ENCODE assay signal across 29 cellular contexts in genomic region chr3:76352848-76353130, GRCh38.
"Had no signal": no experiment of that assay in that cellular context is flagged by ENCODE, and none has a peak within 500 bp of the region (broad histone marks: within the 10 kb centered on the region; RNA-seq: fewer than 3 reads in every experiment).

No MANE protein-coding gene starts in this region.

- H3K36me3 Mint-ChIP-seq: mesothelial cell of epicardium; naive B cell; natural killer cell treated with Interleukin-12 subunit alpha and Interleukin-12 subunit beta and Interleukin-15 and Interleukin-18, amount 100 ng/mL, for 72 hours; stimulated activated memory B cell treated with anti-CD40 and anti-IgM and Interleukin-4, amounts not matched to agents 10 μg/mL and 1 μg/mL and 100 μg/mL, for 72 hours; type B pancreatic cell had no signal

- H3K27ac ChIP-seq: colonic mucosa, epithelial cell of prostate, esophagus muscularis mucosa, foreskin keratinocyte, gastroesophageal sphincter, heart left ventricle, hepatocyte, prostate gland, right atrium auricular region, testis, tibial artery had no signal

- H3K4me1 ChIP-seq: colonic mucosa, foreskin keratinocyte, gastroesophageal sphincter, heart left ventricle, prostate gland, right atrium auricular region, testis, tibial artery had no signal

- H3K9me3 Mint-ChIP-seq: dendritic cell treated with granulocyte-macrophage colony-stimulating factor and Interleukin-4, amounts not matched to agents 40 ng/mL and 50 ng/mL, for 4 days; endodermal cell; mesothelial cell of epicardium; type B pancreatic cell had no signal

- H3K4me1 Mint-ChIP-seq: mesothelial cell of epicardium; naive B cell; stimulated activated memory B cell treated with anti-CD40 and anti-IgM and Interleukin-4, amounts not matched to agents 10 μg/mL and 1 μg/mL and 100 μg/mL, for 72 hours had no signal

- H3K4me3 Mint-ChIP-seq: dendritic cell treated with granulocyte-macrophage colony-stimulating factor and Interleukin-4, amounts not matched to agents 40 ng/mL and 50 ng/mL, for 4 days; endodermal cell; mesothelial cell of epicardium; naive B cell; natural killer cell treated with Interleukin-12 subunit alpha and Interleukin-12 subunit beta and Interleukin-15 and Interleukin-18, amount 100 ng/mL, for 72 hours; stimulated activated memory B cell treated with anti-CD40 and anti-IgM and Interleukin-4, amounts not matched to agents 10 μg/mL and 1 μg/mL and 100 μg/mL, for 72 hours; type B pancreatic cell had no signal

- H3K4me3 ChIP-seq: colonic mucosa, esophagus muscularis mucosa, gastroesophageal sphincter, heart left ventricle, hepatocyte, mucosa of descending colon, prostate gland, right atrium auricular region, smooth muscle cell, testis, tibial artery had no signal

- H3K4me2 ChIP-seq: hepatocyte, smooth muscle cell had no signal

- DNase-seq: colonic mucosa; effector CD8-positive, alpha-beta T cell; endodermal cell; foreskin keratinocyte; heart left ventricle; kidney; mucosa of descending colon; naive B cell; nucleus accumbens; stimulated activated CD4-positive, alpha-beta T cell treated with anti-CD3 and anti-CD28 coated beads, Interleukin-12 subunit alpha, Interleukin-12 subunit beta, amount 100 ng/mL, for 4 hours; stimulated activated CD4-positive, alpha-beta T cell treated with anti-CD3 and anti-CD28 coated beads, Interleukin-1b, Interleukin-23, amount 100 ng/mL, for 48 hours; stimulated activated CD4-positive, alpha-beta T cell treated with anti-CD3 and anti-CD28 coated beads, Interleukin-4, amount 100 ng/mL, for 24 hours; stimulated activated naive CD8-positive, alpha-beta T cell treated with anti-CD3 and anti-CD28 coated beads, Interleukin-15, Interleukin-2, amounts not matched to agents 100 U/mL and 50 U/mL, for 24 hours; testis; tibial artery had no signal

- H3K27me3 ChIP-seq: colonic mucosa, esophagus muscularis mucosa, foreskin keratinocyte, gastroesophageal sphincter, heart left ventricle, hepatocyte, right atrium auricular region, testis, tibial artery had no signal

- H3K27me3 Mint-ChIP-seq: dendritic cell treated with granulocyte-macrophage colony-stimulating factor and Interleukin-4, amounts not matched to agents 40 ng/mL and 50 ng/mL, for 4 days; naive B cell; natural killer cell treated with Interleukin-12 subunit alpha and Interleukin-12 subunit beta and Interleukin-15 and Interleukin-18, amount 100 ng/mL, for 72 hours; stimulated activated memory B cell treated with anti-CD40 and anti-IgM and Interleukin-4, amounts not matched to agents 10 μg/mL and 1 μg/mL and 100 μg/mL, for 72 hours; type B pancreatic cell had no signal

- H3K36me3 ChIP-seq: colonic mucosa, esophagus muscularis mucosa, gastroesophageal sphincter, heart left ventricle, prostate gland, right atrium auricular region, tibial artery had no signal

- ATAC-seq: foreskin keratinocyte; gastroesophageal sphincter; heart left ventricle; left lobe of liver; mucosa of descending colon; natural killer cell treated with Interleukin-12 subunit alpha and Interleukin-12 subunit beta and Interleukin-15 and Interleukin-18, amount 100 ng/mL, for 72 hours; sciatic nerve; stimulated activated memory B cell treated with anti-CD40 and anti-IgM and Interleukin-4, amounts not matched to agents 10 μg/mL and 1 μg/mL and 100 μg/mL, for 72 hours; stimulated activated naive CD8-positive, alpha-beta T cell treated with anti-CD3 and anti-CD28 coated beads, Interleukin-15, Interleukin-2, amounts not matched to agents 100 U/mL and 50 U/mL, for 24 hours had no signal

- H2AFZ ChIP-seq: hepatocyte had no signal

- H3K79me2 ChIP-seq: hepatocyte had no signal

- H3K27ac Mint-ChIP-seq: dendritic cell treated with granulocyte-macrophage colony-stimulating factor and Interleukin-4, amounts not matched to agents 40 ng/mL and 50 ng/mL, for 4 days; endodermal cell; mesothelial cell of epicardium; naive B cell; natural killer cell treated with Interleukin-12 subunit alpha and Interleukin-12 subunit beta and Interleukin-15 and Interleukin-18, amount 100 ng/mL, for 72 hours; stimulated activated memory B cell treated with anti-CD40 and anti-IgM and Interleukin-4, amounts not matched to agents 10 μg/mL and 1 μg/mL and 100 μg/mL, for 72 hours; type B pancreatic cell had no signal
